In genomic region chr6:35343092-35343834, GRCh38 we compare ENCODE assay signal across 1 cellular context.
TF ChIP-seq lines count a peak whose summit lies in the region.

No MANE protein-coding gene starts in this region.

TF ChIP-seq in K562, 482 proteins besides CTCF, POLR2A, EP300 and RAD21 (continued from another document and continues in another):
- TF ChIP-seq MBD2 (IDR thresholded peaks at IDR 0.05; ENCODE audit: borderline replicate concordance, low read depth) (no peak), ZC3H8 (IDR thresholded peaks at IDR 0.05) (no peak), NFE2L1 (tag; IDR thresholded peaks at IDR 0.05; ENCODE audit: borderline replicate concordance, low read depth) (no peak), CREBBP (IDR thresholded peaks at IDR 0.05; ENCODE audit: low read depth, low read length) (no peak), NCOA2 (IDR thresholded peaks at IDR 0.05; ENCODE audit: partially characterized antibody in 2 of 2) (no peak), ZNF668 (CRISPR knock-in tag; IDR thresholded peaks at IDR 0.05) (0 out of 2 replicates have a peak, but pooled peaks have one; percentile 14), HINFP (tag; conservative IDR thresholded peaks at IDR 0.05; ENCODE audit: low read depth) (0 out of 2 replicates have a peak, but pooled peaks have one; percentile 53), MXI1 (IDR thresholded peaks at IDR 0.05; ENCODE audit: low read depth, low read length) (no peak), IRF1 (CRISPR knock-in tag; IDR thresholded peaks at IDR 0.05; ENCODE audit: borderline replicate concordance) (no peak), CXXC5 (CRISPR knock-in tag; IDR thresholded peaks at IDR 0.05) (peak; percentile 98), MED1 (CRISPR knock-in tag; IDR thresholded peaks at IDR 0.05; ENCODE audit: borderline replicate concordance) (no peak), RFX7 (CRISPR knock-in tag; IDR thresholded peaks at IDR 0.05) (no peak), SMARCE1 (IDR thresholded peaks at IDR 0.05) (peak; percentile 78; the same call in 1 of the 2 replicates), ASH1L (IDR thresholded peaks at IDR 0.05; ENCODE audit: borderline replicate concordance, low read depth, partially characterized antibody) (peak; percentile 14), ELF4 (CRISPR knock-in tag; IDR thresholded peaks at IDR 0.05) (peak; percentile 53), EGR1 (conservative IDR thresholded peaks at IDR 0.05) (peak; percentile 97), ZBTB17 (CRISPR knock-in tag; IDR thresholded peaks at IDR 0.05) (peak; percentile 32; the same call in 1 of the 2 replicates), ZBTB12 (CRISPR knock-in tag; IDR thresholded peaks at IDR 0.05) (no peak), EP400 (IDR thresholded peaks at IDR 0.05) (peak; percentile 64), ZNF639 (CRISPR knock-in tag; conservative IDR thresholded peaks at IDR 0.05 in 1 of 2, IDR thresholded peaks at IDR 0.05 in 1 of 2) (no peak), BCOR (IDR thresholded peaks at IDR 0.05) (peak; percentile 99), ZBTB26 (CRISPR knock-in tag; IDR thresholded peaks at IDR 0.05) (0 out of 2 replicates have a peak, but pooled peaks have one; percentile 65), THAP7 (CRISPR knock-in tag; IDR thresholded peaks at IDR 0.05) (no peak), HBP1 (CRISPR knock-in tag; IDR thresholded peaks at IDR 0.05) (peak; percentile 82; the same call in 1 of the 2 replicates), DPF2 (IDR thresholded peaks at IDR 0.05) (peak; percentile 76), CGGBP1 (CRISPR knock-in tag; IDR thresholded peaks at IDR 0.05) (no peak), RFX5 (IDR thresholded peaks at IDR 0.05; ENCODE audit: low read depth, low read length) (no peak)
- TF ChIP-seq, protein P1, sequence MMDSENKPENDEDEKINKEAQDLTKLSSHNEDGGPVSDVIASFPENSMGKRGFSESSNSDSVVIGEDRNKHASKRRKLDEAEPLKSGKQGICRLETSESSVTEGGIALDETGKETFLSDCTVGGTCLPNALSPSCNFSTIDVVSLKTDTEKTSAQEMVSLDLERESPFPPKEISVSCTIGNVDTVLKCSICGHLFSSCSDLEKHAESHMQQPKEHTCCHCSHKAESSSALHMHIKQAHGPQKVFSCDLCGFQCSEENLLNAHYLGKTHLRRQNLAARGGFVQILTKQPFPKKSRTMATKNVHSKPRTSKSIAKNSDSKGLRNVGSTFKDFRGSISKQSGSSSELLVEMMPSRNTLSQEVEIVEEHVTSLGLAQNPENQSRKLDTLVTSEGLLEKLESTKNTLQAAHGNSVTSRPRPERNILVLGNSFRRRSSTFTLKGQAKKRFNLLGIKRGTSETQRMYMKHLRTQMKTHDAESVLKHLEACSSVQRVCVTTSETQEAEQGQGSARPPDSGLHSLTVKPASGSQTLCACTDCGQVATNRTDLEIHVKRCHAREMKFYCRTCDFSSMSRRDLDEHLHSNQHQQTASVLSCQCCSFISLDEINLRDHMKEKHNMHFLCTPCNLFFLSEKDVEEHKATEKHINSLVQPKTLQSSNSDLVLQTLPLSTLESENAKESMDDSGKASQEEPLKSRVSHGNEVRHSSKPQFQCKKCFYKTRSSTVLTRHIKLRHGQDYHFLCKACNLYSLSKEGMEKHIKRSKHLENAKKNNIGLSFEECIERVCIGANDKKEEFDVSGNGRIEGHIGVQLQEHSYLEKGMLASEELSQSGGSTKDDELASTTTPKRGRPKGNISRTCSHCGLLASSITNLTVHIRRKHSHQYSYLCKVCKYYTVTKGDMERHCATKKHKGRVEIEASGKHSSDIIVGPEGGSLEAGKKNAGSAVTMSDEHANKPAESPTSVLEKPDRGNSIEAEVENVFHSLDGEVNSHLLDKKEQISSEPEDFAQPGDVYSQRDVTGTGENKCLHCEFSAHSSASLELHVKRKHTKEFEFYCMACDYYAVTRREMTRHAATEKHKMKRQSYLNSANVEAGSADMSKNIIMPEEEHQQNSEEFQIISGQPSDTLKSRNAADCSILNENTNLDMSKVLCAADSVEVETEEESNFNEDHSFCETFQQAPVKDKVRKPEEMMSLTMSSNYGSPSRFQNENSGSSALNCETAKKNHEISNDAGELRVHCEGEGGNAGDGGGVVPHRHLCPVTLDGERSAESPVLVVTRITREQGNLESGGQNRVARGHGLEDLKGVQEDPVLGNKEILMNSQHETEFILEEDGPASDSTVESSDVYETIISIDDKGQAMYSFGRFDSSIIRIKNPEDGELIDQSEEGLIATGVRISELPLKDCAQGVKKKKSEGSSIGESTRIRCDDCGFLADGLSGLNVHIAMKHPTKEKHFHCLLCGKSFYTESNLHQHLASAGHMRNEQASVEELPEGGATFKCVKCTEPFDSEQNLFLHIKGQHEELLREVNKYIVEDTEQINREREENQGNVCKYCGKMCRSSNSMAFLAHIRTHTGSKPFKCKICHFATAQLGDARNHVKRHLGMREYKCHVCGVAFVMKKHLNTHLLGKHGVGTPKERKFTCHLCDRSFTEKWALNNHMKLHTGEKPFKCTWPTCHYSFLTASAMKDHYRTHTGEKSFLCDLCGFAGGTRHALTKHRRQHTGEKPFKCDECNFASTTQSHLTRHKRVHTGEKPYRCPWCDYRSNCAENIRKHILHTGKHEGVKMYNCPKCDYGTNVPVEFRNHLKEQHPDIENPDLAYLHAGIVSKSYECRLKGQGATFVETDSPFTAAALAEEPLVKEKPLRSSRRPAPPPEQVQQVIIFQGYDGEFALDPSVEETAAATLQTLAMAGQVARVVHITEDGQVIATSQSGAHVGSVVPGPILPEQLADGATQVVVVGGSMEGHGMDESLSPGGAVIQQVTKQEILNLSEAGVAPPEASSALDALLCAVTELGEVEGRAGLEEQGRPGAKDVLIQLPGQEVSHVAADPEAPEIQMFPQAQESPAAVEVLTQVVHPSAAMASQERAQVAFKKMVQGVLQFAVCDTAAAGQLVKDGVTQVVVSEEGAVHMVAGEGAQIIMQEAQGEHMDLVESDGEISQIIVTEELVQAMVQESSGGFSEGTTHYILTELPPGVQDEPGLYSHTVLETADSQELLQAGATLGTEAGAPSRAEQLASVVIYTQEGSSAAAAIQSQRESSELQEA (IDR thresholded peaks at IDR 0.05; ENCODE audit: low read depth), result peak; percentile 52; the same call in 1 of the 2 replicates
- TF ChIP-seq, protein P2, sequence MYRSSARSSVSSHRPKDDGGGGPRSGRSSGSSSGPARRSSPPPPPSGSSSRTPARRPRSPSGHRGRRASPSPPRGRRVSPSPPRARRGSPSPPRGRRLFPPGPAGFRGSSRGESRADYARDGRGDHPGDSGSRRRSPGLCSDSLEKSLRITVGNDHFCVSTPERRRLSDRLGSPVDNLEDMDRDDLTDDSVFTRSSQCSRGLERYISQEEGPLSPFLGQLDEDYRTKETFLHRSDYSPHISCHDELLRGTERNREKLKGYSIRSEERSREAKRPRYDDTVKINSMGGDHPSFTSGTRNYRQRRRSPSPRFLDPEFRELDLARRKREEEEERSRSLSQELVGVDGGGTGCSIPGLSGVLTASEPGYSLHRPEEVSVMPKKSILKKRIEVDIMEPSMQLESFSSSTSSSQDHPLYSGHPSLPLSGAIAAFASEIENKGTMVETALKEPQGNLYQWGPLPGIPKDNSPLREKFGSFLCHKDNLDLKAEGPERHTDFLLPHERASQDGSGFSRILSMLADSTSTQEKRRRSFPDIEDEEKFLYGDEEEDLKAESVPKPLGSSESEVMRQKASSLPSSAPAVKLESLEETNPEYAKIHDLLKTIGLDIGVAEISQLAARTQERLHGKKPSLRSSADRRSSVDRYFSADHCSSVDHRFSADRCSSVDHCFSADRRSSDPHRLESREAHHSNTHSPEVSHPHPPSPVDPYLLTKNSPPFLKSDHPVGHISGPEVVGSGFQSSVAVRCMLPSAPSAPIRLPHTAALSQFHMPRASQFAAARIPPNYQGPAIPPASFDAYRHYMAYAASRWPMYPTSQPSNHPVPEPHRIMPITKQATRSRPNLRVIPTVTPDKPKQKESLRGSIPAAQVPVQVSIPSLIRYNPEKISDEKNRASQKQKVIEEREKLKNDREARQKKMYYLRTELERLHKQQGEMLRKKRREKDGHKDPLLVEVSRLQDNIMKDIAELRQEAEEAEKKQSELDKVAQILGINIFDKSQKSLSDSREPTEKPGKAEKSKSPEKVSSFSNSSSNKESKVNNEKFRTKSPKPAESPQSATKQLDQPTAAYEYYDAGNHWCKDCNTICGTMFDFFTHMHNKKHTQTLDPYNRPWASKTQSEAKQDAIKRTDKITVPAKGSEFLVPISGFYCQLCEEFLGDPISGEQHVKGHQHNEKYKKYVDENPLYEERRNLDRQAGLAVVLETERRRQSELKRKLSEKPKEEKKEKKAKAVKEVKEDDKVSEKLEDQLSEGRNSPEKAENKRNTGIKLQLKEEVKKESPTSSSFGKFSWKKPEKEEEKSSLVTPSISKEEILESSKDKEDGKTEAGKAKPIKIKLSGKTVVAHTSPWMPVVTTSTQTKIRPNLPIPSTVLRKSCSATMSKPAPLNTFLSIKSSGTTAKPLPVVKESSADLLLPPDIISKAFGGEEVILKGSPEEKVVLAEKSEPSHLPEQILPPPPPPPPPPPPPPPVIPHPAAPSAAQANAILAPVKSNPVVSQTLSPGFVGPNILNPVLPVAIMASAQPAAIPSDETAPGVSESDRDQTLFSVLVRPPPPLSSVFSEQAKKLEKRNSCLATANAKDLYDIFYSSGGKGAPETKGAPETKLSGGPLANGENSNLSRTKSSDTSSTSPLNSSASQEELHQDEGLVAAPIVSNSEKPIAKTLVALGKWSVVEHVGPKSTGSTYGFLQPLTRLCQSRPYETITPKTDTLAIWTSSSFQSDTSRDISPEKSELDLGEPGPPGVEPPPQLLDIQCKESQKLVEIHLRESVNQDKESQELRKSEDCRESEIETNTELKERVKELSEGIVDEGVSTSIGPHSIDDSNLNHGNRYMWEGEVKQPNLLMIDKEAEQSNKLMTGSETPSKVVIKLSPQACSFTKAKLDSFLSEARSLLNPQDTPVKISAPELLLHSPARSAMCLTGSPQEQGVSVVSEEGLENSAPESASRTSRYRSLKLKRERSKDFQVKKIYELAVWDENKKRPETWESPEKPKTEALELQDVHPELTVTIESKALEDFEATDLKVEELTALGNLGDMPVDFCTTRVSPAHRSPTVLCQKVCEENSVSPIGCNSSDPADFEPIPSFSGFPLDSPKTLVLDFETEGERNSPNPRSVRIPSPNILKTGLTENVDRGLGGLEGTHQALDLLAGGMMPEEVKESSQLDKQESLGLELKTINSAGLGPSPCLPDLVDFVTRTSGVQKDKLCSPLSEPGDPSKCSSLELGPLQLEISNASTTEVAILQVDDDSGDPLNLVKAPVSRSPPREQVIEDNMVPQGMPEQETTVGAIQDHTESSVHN (IDR thresholded peaks at IDR 0.05; ENCODE audit: borderline replicate concordance in 1 of 2, low read depth in 1 of 2), result no peak
